1 cellular context compared by ENCODE assay signal in the genomic region with DNA sequence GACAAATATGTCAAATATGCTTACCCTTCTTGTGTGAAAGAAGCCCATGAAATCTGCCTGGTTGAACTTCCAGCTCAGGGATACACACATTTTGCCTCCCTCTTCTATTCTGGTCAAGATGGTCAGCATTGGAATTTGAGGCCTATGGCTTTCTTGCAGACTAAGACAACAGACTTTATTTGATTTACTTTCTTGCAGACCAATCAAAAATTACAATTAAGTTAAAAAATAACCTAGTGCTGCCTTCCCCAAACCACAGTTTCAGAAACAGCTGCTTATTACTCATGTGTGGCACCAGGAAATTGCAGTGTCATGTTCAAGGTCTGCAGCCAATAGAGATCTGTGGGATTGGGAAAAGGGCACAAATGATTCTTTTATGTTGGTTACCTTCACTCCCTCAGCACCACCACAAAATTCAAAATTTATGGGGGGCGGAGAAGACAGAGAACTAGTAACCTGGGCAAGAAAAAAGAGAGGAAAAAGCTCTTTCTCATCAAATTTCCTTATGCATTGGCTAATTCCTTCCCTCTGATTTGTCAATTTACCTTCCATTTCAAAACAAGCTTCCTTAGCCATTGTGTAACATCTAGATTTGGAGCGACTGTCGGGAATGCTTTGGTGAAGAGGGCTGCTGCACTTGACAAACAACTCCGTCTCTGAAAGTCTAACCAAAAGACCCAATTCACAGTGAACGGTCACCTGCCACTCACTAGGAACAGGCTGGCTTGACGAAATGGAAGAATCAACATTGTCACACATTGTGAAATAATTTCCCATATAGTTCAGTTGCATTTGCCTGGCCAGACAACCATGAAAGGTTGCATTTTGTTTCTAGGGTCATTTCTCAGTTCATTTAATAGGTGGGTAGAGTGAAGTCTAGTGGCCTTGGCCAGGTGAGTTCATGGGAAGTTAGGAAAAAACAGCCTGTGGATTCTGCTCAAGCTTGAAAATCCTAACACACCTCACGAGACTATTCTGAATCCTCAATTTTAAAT.
TF ChIP-seq lines count a peak whose summit lies in the region.

No MANE protein-coding gene starts in this region.

TF ChIP-seq in HepG2, 621 proteins besides CTCF, POLR2A, EP300 and RAD21 (continued from another document and continues in another):
- TF ChIP-seq, protein P1, sequence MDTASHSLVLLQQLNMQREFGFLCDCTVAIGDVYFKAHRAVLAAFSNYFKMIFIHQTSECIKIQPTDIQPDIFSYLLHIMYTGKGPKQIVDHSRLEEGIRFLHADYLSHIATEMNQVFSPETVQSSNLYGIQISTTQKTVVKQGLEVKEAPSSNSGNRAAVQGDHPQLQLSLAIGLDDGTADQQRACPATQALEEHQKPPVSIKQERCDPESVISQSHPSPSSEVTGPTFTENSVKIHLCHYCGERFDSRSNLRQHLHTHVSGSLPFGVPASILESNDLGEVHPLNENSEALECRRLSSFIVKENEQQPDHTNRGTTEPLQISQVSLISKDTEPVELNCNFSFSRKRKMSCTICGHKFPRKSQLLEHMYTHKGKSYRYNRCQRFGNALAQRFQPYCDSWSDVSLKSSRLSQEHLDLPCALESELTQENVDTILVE (CRISPR knock-in tag; IDR thresholded peaks at IDR 0.05): no peak; the same call in 1 of the 2 replicates
- peak; percentile 40; the same call in 1 of the 2 replicates for TF ChIP-seq ZNF460 (CRISPR knock-in tag; IDR thresholded peaks at IDR 0.05; ENCODE audit: borderline replicate concordance)
- no peak; the same call in 1 of the 2 replicates for TF ChIP-seq ZNF556 (CRISPR knock-in tag; IDR thresholded peaks at IDR 0.05; ENCODE audit: borderline replicate concordance)
- TF ChIP-seq, protein P2, sequence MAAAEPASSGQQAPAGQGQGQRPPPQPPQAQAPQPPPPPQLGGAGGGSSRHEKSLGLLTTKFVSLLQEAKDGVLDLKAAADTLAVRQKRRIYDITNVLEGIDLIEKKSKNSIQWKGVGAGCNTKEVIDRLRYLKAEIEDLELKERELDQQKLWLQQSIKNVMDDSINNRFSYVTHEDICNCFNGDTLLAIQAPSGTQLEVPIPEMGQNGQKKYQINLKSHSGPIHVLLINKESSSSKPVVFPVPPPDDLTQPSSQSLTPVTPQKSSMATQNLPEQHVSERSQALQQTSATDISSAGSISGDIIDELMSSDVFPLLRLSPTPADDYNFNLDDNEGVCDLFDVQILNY (CRISPR knock-in tag; conservative IDR thresholded peaks at IDR 0.05): no peak
- no peak for TF ChIP-seq ZNF207 (IDR thresholded peaks at IDR 0.05; ENCODE audit: borderline replicate concordance)
- TF ChIP-seq, protein P3, sequence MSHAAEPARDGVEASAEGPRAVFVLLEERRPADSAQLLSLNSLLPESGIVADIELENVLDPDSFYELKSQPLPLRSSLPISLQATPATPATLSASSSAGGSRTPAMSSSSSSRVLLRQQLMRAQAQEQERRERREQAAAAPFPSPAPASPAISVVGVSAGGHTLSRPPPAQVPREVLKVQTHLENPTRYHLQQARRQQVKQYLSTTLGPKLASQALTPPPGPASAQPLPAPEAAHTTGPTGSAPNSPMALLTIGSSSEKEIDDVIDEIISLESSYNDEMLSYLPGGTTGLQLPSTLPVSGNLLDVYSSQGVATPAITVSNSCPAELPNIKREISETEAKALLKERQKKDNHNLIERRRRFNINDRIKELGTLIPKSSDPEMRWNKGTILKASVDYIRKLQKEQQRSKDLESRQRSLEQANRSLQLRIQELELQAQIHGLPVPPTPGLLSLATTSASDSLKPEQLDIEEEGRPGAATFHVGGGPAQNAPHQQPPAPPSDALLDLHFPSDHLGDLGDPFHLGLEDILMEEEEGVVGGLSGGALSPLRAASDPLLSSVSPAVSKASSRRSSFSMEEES (CRISPR knock-in tag; IDR thresholded peaks at IDR 0.05): peak; percentile 92
- TF ChIP-seq GABPB1 (CRISPR knock-in tag; IDR thresholded peaks at IDR 0.05): peak; percentile 59; the same call in 1 of the 2 replicates
- TF ChIP-seq, protein P4, sequence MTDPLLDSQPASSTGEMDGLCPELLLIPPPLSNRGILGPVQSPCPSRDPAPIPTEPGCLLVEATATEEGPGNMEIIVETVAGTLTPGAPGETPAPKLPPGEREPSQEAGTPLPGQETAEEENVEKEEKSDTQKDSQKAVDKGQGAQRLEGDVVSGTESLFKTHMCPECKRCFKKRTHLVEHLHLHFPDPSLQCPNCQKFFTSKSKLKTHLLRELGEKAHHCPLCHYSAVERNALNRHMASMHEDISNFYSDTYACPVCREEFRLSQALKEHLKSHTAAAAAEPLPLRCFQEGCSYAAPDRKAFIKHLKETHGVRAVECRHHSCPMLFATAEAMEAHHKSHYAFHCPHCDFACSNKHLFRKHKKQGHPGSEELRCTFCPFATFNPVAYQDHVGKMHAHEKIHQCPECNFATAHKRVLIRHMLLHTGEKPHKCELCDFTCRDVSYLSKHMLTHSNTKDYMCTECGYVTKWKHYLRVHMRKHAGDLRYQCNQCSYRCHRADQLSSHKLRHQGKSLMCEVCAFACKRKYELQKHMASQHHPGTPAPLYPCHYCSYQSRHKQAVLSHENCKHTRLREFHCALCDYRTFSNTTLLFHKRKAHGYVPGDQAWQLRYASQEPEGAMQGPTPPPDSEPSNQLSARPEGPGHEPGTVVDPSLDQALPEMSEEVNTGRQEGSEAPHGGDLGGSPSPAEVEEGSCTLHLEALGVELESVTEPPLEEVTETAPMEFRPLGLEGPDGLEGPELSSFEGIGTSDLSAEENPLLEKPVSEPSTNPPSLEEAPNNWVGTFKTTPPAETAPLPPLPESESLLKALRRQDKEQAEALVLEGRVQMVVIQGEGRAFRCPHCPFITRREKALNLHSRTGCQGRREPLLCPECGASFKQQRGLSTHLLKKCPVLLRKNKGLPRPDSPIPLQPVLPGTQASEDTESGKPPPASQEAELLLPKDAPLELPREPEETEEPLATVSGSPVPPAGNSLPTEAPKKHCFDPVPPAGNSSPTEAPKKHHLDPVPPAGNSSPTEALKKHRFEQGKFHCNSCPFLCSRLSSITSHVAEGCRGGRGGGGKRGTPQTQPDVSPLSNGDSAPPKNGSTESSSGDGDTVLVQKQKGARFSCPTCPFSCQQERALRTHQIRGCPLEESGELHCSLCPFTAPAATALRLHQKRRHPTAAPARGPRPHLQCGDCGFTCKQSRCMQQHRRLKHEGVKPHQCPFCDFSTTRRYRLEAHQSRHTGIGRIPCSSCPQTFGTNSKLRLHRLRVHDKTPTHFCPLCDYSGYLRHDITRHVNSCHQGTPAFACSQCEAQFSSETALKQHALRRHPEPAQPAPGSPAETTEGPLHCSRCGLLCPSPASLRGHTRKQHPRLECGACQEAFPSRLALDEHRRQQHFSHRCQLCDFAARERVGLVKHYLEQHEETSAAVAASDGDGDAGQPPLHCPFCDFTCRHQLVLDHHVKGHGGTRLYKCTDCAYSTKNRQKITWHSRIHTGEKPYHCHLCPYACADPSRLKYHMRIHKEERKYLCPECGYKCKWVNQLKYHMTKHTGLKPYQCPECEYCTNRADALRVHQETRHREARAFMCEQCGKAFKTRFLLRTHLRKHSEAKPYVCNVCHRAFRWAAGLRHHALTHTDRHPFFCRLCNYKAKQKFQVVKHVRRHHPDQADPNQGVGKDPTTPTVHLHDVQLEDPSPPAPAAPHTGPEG (CRISPR knock-in tag; IDR thresholded peaks at IDR 0.05): no peak
- TF ChIP-seq ZNF746 (CRISPR knock-in tag; IDR thresholded peaks at IDR 0.05): no peak
- TF ChIP-seq, protein P5, sequence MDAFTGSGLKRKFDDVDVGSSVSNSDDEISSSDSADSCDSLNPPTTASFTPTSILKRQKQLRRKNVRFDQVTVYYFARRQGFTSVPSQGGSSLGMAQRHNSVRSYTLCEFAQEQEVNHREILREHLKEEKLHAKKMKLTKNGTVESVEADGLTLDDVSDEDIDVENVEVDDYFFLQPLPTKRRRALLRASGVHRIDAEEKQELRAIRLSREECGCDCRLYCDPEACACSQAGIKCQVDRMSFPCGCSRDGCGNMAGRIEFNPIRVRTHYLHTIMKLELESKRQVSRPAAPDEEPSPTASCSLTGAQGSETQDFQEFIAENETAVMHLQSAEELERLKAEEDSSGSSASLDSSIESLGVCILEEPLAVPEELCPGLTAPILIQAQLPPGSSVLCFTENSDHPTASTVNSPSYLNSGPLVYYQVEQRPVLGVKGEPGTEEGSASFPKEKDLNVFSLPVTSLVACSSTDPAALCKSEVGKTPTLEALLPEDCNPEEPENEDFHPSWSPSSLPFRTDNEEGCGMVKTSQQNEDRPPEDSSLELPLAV (CRISPR knock-in tag; conservative IDR thresholded peaks at IDR 0.05; ENCODE audit: low read depth): no peak
- no peak for TF ChIP-seq ZNF17 (CRISPR knock-in tag; IDR thresholded peaks at IDR 0.05)
- TF ChIP-seq ZSCAN12 (CRISPR knock-in tag; IDR thresholded peaks at IDR 0.05): no peak
- TF ChIP-seq ZNF253 (CRISPR knock-in tag; IDR thresholded peaks at IDR 0.05; ENCODE audit: borderline replicate concordance): no peak
- TF ChIP-seq AHR (CRISPR knock-in tag; IDR thresholded peaks at IDR 0.05): peak; percentile 52; the same call in 1 of the 2 replicates
- 0 out of 2 replicates have a peak, but pooled peaks have one; percentile 29 for TF ChIP-seq CC2D1A (CRISPR knock-in tag; IDR thresholded peaks at IDR 0.05)
- TF ChIP-seq, protein P6, sequence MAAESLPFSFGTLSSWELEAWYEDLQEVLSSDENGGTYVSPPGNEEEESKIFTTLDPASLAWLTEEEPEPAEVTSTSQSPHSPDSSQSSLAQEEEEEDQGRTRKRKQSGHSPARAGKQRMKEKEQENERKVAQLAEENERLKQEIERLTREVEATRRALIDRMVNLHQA (CRISPR knock-in tag; IDR thresholded peaks at IDR 0.05): peak; percentile 23; the same call in 1 of the 2 replicates
- TF ChIP-seq, protein P7, sequence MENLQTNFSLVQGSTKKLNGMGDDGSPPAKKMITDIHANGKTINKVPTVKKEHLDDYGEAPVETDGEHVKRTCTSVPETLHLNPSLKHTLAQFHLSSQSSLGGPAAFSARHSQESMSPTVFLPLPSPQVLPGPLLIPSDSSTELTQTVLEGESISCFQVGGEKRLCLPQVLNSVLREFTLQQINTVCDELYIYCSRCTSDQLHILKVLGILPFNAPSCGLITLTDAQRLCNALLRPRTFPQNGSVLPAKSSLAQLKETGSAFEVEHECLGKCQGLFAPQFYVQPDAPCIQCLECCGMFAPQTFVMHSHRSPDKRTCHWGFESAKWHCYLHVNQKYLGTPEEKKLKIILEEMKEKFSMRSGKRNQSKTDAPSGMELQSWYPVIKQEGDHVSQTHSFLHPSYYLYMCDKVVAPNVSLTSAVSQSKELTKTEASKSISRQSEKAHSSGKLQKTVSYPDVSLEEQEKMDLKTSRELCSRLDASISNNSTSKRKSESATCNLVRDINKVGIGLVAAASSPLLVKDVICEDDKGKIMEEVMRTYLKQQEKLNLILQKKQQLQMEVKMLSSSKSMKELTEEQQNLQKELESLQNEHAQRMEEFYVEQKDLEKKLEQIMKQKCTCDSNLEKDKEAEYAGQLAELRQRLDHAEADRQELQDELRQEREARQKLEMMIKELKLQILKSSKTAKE (CRISPR knock-in tag; IDR thresholded peaks at IDR 0.05; ENCODE audit: borderline replicate concordance): peak; percentile 99
- TF ChIP-seq ZNF619 (CRISPR knock-in tag; IDR thresholded peaks at IDR 0.05): no peak; the same call in 1 of the 2 replicates
- TF ChIP-seq, protein P8, sequence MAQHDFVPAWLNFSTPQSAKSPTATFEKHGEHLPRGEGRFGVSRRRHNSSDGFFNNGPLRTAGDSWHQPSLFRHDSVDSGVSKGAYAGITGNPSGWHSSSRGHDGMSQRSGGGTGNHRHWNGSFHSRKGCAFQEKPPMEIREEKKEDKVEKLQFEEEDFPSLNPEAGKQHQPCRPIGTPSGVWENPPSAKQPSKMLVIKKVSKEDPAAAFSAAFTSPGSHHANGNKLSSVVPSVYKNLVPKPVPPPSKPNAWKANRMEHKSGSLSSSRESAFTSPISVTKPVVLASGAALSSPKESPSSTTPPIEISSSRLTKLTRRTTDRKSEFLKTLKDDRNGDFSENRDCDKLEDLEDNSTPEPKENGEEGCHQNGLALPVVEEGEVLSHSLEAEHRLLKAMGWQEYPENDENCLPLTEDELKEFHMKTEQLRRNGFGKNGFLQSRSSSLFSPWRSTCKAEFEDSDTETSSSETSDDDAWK (CRISPR knock-in tag; IDR thresholded peaks at IDR 0.05): no peak
- peak; percentile 81 for TF ChIP-seq ARNTL (CRISPR knock-in tag; IDR thresholded peaks at IDR 0.05)
- no peak for TF ChIP-seq SRSF1 (optimal IDR thresholded peaks at IDR 0.05; ENCODE audit: low read depth, low read length)
- TF ChIP-seq SAFB2 (CRISPR knock-in tag; IDR thresholded peaks at IDR 0.05; ENCODE audit: borderline replicate concordance, low read depth): no peak
- peak; percentile 83 for TF ChIP-seq ZNF430 (CRISPR knock-in tag; IDR thresholded peaks at IDR 0.05)
- TF ChIP-seq ZNF615 (CRISPR knock-in tag; IDR thresholded peaks at IDR 0.05; ENCODE audit: borderline replicate concordance): no peak; the same call in 1 of the 2 replicates
- no peak for TF ChIP-seq NCOA5 (CRISPR knock-in tag; IDR thresholded peaks at IDR 0.05)
- no peak for TF ChIP-seq ZFP36 (IDR thresholded peaks at IDR 0.05; ENCODE audit: borderline replicate concordance, low read depth, low read length, partially characterized antibody)
- no peak for TF ChIP-seq HNRNPK (IDR thresholded peaks at IDR 0.05; ENCODE audit: low read depth, low read length, poor library complexity, severe bottlenecking)
- TF ChIP-seq, protein P9, sequence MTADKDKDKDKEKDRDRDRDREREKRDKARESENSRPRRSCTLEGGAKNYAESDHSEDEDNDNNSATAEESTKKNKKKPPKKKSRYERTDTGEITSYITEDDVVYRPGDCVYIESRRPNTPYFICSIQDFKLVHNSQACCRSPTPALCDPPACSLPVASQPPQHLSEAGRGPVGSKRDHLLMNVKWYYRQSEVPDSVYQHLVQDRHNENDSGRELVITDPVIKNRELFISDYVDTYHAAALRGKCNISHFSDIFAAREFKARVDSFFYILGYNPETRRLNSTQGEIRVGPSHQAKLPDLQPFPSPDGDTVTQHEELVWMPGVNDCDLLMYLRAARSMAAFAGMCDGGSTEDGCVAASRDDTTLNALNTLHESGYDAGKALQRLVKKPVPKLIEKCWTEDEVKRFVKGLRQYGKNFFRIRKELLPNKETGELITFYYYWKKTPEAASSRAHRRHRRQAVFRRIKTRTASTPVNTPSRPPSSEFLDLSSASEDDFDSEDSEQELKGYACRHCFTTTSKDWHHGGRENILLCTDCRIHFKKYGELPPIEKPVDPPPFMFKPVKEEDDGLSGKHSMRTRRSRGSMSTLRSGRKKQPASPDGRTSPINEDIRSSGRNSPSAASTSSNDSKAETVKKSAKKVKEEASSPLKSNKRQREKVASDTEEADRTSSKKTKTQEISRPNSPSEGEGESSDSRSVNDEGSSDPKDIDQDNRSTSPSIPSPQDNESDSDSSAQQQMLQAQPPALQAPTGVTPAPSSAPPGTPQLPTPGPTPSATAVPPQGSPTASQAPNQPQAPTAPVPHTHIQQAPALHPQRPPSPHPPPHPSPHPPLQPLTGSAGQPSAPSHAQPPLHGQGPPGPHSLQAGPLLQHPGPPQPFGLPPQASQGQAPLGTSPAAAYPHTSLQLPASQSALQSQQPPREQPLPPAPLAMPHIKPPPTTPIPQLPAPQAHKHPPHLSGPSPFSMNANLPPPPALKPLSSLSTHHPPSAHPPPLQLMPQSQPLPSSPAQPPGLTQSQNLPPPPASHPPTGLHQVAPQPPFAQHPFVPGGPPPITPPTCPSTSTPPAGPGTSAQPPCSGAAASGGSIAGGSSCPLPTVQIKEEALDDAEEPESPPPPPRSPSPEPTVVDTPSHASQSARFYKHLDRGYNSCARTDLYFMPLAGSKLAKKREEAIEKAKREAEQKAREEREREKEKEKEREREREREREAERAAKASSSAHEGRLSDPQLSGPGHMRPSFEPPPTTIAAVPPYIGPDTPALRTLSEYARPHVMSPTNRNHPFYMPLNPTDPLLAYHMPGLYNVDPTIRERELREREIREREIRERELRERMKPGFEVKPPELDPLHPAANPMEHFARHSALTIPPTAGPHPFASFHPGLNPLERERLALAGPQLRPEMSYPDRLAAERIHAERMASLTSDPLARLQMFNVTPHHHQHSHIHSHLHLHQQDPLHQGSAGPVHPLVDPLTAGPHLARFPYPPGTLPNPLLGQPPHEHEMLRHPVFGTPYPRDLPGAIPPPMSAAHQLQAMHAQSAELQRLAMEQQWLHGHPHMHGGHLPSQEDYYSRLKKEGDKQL (CRISPR knock-in tag; IDR thresholded peaks at IDR 0.05; ENCODE audit: low read depth): peak; percentile 91
- peak; percentile 91 for TF ChIP-seq SOX13 (IDR thresholded peaks at IDR 0.05)
- TF ChIP-seq SOX13 (CRISPR knock-in tag; conservative IDR thresholded peaks at IDR 0.05 in 1 of 2, IDR thresholded peaks at IDR 0.05 in 1 of 2): peak in 1 of 2 experiments; percentile 98; a peak in 2 of 4 replicates
